ENCODE assay signal across 8 cellular contexts in genomic region chr19:49690073-49690655, GRCh38. TPM values are rescaled to one million over a fixed set of nuclear protein-coding genes. Genes with fewer than 3 reads are reported as not detected.
DNase-seq lines count a peak whose midpoint lies in the region; ATAC-seq and TF ChIP-seq lines count a peak whose summit lies in the region.

No MANE protein-coding gene starts in this region.

- DNase-seq in D341Med (ENCODE audit: low spot score) = peak; percentile 38
- no peak for DNase-seq in cardiac muscle cell (ENCODE audit: low read depth in 1 of 2, low spot score in 1 of 2)
- DNase-seq in psoas muscle = no peak
- DNase-seq in NCI-H1105 (lab: John Stamatoyannopoulos, UW) = no peak
- DNase-seq in SKM-1 treated with dmso at 0.1 percent for 144 hours (lab: John Stamatoyannopoulos, UW; ENCODE audit: unreplicated experiment) = no peak

- peak overlapping the region; percentile 73 for H3K4me3 ChIP-seq in WI38 (ENCODE audit: low read depth, low read length)
- H3K4me3 ChIP-seq in cardiac muscle cell = peak overlapping the region; percentile 25
- peak overlapping the region; percentile 63 for H3K4me3 ChIP-seq in psoas muscle

- 6 to 7% (median 7%) methylated on average over 34 to 39 of the region's 39 CpGs for WGBS in psoas muscle, 3 donors

- H3K27ac ChIP-seq in cardiac muscle cell = no peak overlapping the region
- no peak overlapping the region for H3K27ac ChIP-seq in psoas muscle

- H3K4me1 ChIP-seq in cardiac muscle cell (ENCODE audit: low read depth) (peaks cover 4% of the 10 kb centered on the region), psoas muscle (peaks cover 13% of the 10 kb centered on the region)

- intact Hi-C loops in psoas muscle (cut with DNase I) = no loop called here

- TF ChIP-seq CTCF in WI38 (IDR thresholded peaks at IDR 0.05; ENCODE audit: low read depth, low read length) = no peak
- TF ChIP-seq CTCF in cardiac muscle cell (IDR thresholded peaks at IDR 0.05; ENCODE audit: low read depth, low read length) = no peak
- peak; percentile 11 for TF ChIP-seq CTCF in psoas muscle (IDR thresholded peaks at IDR 0.05)

- H3K36me3 ChIP-seq in cardiac muscle cell (peaks cover 8% of the 10 kb centered on the region), psoas muscle (ENCODE audit: insufficient read depth in 1 of 2, low read depth in 1 of 2) (peaks cover 0 to 28% of the 10 kb centered on the region in 2 donors)

- no peaks in the 10 kb centered on the region for H3K27me3 ChIP-seq in cardiac muscle cell
- peaks cover 0 to 13% (median 0%) of the 10 kb centered on the region in 3 donors for H3K27me3 ChIP-seq in psoas muscle (ENCODE audit: insufficient read depth in 3 of 3, low read length in 2 of 3)

- H3K9me3 ChIP-seq in cardiac muscle cell (ENCODE audit: low read depth) (no peaks in the 10 kb centered on the region), psoas muscle (no peaks in the 10 kb centered on the region)

- ATAC-seq in psoas muscle (peak; percentile 11 to 30 (median 22)), GM19351 (IDR thresholded peaks at IDR 0.05; ENCODE audit: unreplicated experiment) (no peak), HG02763 (IDR thresholded peaks at IDR 0.05; ENCODE audit: unreplicated experiment) (no peak)

RNA-seq across cellular contexts. Expression of gene CPT1C, which starts 0.8 kb away (rescaled TPM):
- total RNA-seq in cardiac muscle cell (29.0 and 33.8 TPM in 2 replicates), psoas muscle (1 to 10 TPM in 1 of 4 donors, under 1 TPM in 3; 0.53 to 1.2 (median 0.70) TPM)
- polyA plus RNA-seq in cardiac muscle cell (26.5 and 31.7 TPM in 2 replicates), psoas muscle (1 to 10 TPM in 2 of 3 donors, under 1 TPM in 1; 0.34 to 1.1 (median 1.0) TPM)

RNA-seq across cellular contexts. Expression of gene ADM5, which starts 0.8 kb away (rescaled TPM):
- total RNA-seq in cardiac muscle cell (3.6 and 5.1 TPM in 2 replicates), psoas muscle (1 to 10 TPM in 2 of 4 donors, under 1 TPM in 2; 0.58 to 1.5 (median 1.0) TPM)
- polyA plus RNA-seq in cardiac muscle cell (1.1 and 2.2 TPM in 2 replicates), psoas muscle (under 1 TPM; 0.38 to 0.48 (median 0.41) TPM)

RNA-seq across cellular contexts. Expression of gene PRMT1, which starts 13.1 kb away (rescaled TPM):
- total RNA-seq in cardiac muscle cell (494 and 516 TPM in 2 replicates), psoas muscle (100 to 1,000 TPM; 180 to 259 (median 198) TPM)
- polyA plus RNA-seq in cardiac muscle cell (398 and 431 TPM in 2 replicates), psoas muscle (100 to 1,000 TPM; 139 to 424 (median 208) TPM)

RNA-seq across cellular contexts. Expression of gene BCL2L12, which starts 24.4 kb away (rescaled TPM):
- total RNA-seq in cardiac muscle cell = 39.4 and 41.3 TPM in 2 replicates
- 55.5 and 59.4 TPM in 2 replicates for polyA plus RNA-seq in cardiac muscle cell
- total RNA-seq in psoas muscle = 10 to 100 TPM; 13.0 to 21.5 (median 15.8) TPM
- polyA plus RNA-seq in psoas muscle = 10 to 100 TPM; 28.3 to 42.7 (median 35.0) TPM

RNA-seq across cellular contexts. Expression of gene IRF3, which starts 24.5 kb away (rescaled TPM):
- total RNA-seq in cardiac muscle cell (137 and 145 TPM in 2 replicates), psoas muscle (10 to 100 TPM; 10.3 to 22.1 (median 14.4) TPM)
- polyA plus RNA-seq in cardiac muscle cell (37.6 and 38.4 TPM in 2 replicates), psoas muscle (10 to 100 TPM; 18.2 to 26.5 (median 21.7) TPM)

Comparison
In these comparisons a context has a peak if more than half of its experiments do, and no peak if none do; other contexts are left out.
1. ATAC-seq: peak in psoas muscle (4 of 4); none in GM19351 (single experiment) and HG02763 (single experiment).
2. RNA of gene CPT1C, which starts 0.8 kb away (total RNA-seq): 29.0 to 33.8 TPM in cardiac muscle cell; 0.53 to 1.2 TPM in psoas muscle; every median in the first group is over 10 times any median in the second.
3. Peak in every context shown above with its lines, with median percentiles within 50 percentile points of each other: H3K4me3 ChIP-seq.